In genomic region chr7:132318338-132319318, GRCh38 we compare ENCODE assay signal across 1 cellular context.
TF ChIP-seq lines count a peak whose summit lies in the region.

No MANE protein-coding gene starts in this region.

TF ChIP-seq in HEK293, 187 proteins besides CTCF, POLR2A, EP300 and RAD21 (continued from another document and continues in another):
- TF ChIP-seq PRDM4 (tag by site-specific recombination; IDR thresholded peaks at IDR 0.05) (no peak), PATZ1 (tag by site-specific recombination; IDR thresholded peaks at IDR 0.05) (0 out of 2 replicates have a peak, but pooled peaks have one; percentile 10), ZNF791 (tag by site-specific recombination; IDR thresholded peaks at IDR 0.05) (no peak), ZNF549 (tag by site-specific recombination; IDR thresholded peaks at IDR 0.05) (no peak), OSR2 (tag by site-specific recombination; IDR thresholded peaks at IDR 0.05) (no peak), ZNF510 (tag by site-specific recombination; IDR thresholded peaks at IDR 0.05; ENCODE audit: insufficient replicate concordance) (no peak), PRDM1 (tag by site-specific recombination; IDR thresholded peaks at IDR 0.05) (no peak), ZNF555 (tag by site-specific recombination; conservative IDR thresholded peaks at IDR 0.05) (no peak), ZNF335 (tag by site-specific recombination; conservative IDR thresholded peaks at IDR 0.05) (peak; percentile 16; the same call in 1 of the 2 replicates), ZNF501 (tag by site-specific recombination; IDR thresholded peaks at IDR 0.05) (no peak), ZXDB (tag by site-specific recombination; IDR thresholded peaks at IDR 0.05) (no peak), ZNF660 (tag by site-specific recombination; IDR thresholded peaks at IDR 0.05) (peak; percentile 63; the same call in 1 of the 2 replicates), ZNF223 (tag by site-specific recombination; IDR thresholded peaks at IDR 0.05) (no peak), ZBTB7A (tag by site-specific recombination; IDR thresholded peaks at IDR 0.05; ENCODE audit: low read depth) (no peak), ZNF544 (tag by site-specific recombination; IDR thresholded peaks at IDR 0.05) (no peak), INSM2 (tag by site-specific recombination; IDR thresholded peaks at IDR 0.05) (no peak), ZNF2 (tag by site-specific recombination; IDR thresholded peaks at IDR 0.05) (peak; percentile 75), ZSCAN23 (tag by site-specific recombination; IDR thresholded peaks at IDR 0.05) (no peak), ZSCAN16 (tag by site-specific recombination; IDR thresholded peaks at IDR 0.05) (no peak), ZNF292 (tag by site-specific recombination; IDR thresholded peaks at IDR 0.05; ENCODE audit: borderline replicate concordance, low read depth) (no peak), OVOL3 (tag by site-specific recombination; IDR thresholded peaks at IDR 0.05) (no peak), ZNF600 (tag by site-specific recombination; IDR thresholded peaks at IDR 0.05) (no peak), GLIS1 (tag by site-specific recombination; IDR thresholded peaks at IDR 0.05) (no peak), AEBP2 (tag by site-specific recombination; IDR thresholded peaks at IDR 0.05; ENCODE audit: borderline replicate concordance) (no peak), ZFHX2 (tag by site-specific recombination; conservative IDR thresholded peaks at IDR 0.05) (no peak), ZFP69B (tag by site-specific recombination; IDR thresholded peaks at IDR 0.05) (no peak), ZNF792 (tag by site-specific recombination; IDR thresholded peaks at IDR 0.05) (no peak), YY1 (tag by site-specific recombination; IDR thresholded peaks at IDR 0.05) (no peak), ZFP3 (tag by site-specific recombination; IDR thresholded peaks at IDR 0.05; ENCODE audit: low read depth) (no peak), ZNF768 (tag by site-specific recombination; IDR thresholded peaks at IDR 0.05) (no peak), ZNF664 (tag by site-specific recombination; IDR thresholded peaks at IDR 0.05) (no peak), ZNF280D (tag by site-specific recombination; IDR thresholded peaks at IDR 0.05) (no peak), SETDB1 (IDR thresholded peaks at IDR 0.05; ENCODE audit: insufficient read length, low read length) (no peak), ZNF133 (tag by site-specific recombination; IDR thresholded peaks at IDR 0.05) (no peak), SALL2 (tag by site-specific recombination; IDR thresholded peaks at IDR 0.05; ENCODE audit: borderline replicate concordance) (no peak), ZNF654 (tag by site-specific recombination; IDR thresholded peaks at IDR 0.05; ENCODE audit: low read depth) (peak; percentile 86), ZNF423 (tag by site-specific recombination; IDR thresholded peaks at IDR 0.05) (peak; percentile 16; the same call in 1 of the 2 replicates), ZNF169 (tag by site-specific recombination; IDR thresholded peaks at IDR 0.05) (no peak), ZNF426 (tag by site-specific recombination; IDR thresholded peaks at IDR 0.05) (no peak), ZNF37A (tag by site-specific recombination; IDR thresholded peaks at IDR 0.05) (no peak), KLF7 (tag by site-specific recombination; IDR thresholded peaks at IDR 0.05; ENCODE audit: borderline replicate concordance) (no peak), SCRT1 (tag by site-specific recombination; IDR thresholded peaks at IDR 0.05; ENCODE audit: borderline replicate concordance) (peak; percentile 67), ZFP41 (tag by site-specific recombination; IDR thresholded peaks at IDR 0.05; ENCODE audit: borderline replicate concordance) (no peak), ZNF692 (tag by site-specific recombination; IDR thresholded peaks at IDR 0.05) (no peak), ZNF629 (tag by site-specific recombination; IDR thresholded peaks at IDR 0.05) (no peak; the same call in 1 of the 2 replicates), ZNF704 (tag by site-specific recombination; IDR thresholded peaks at IDR 0.05) (no peak), ZIC2 (tag by site-specific recombination; IDR thresholded peaks at IDR 0.05) (no peak), ZSCAN30 (tag by site-specific recombination; IDR thresholded peaks at IDR 0.05) (peak; percentile 68; the same call in 1 of the 2 replicates), ZBTB8A (tag by site-specific recombination; IDR thresholded peaks at IDR 0.05) (no peak), SCRT2 (tag by site-specific recombination; IDR thresholded peaks at IDR 0.05) (peak; percentile 84), ZNF623 (tag by site-specific recombination; IDR thresholded peaks at IDR 0.05) (no peak), TRIM28 (IDR thresholded peaks at IDR 0.05; ENCODE audit: borderline replicate concordance, low read length) (no peak), ZNF561 (tag by site-specific recombination; IDR thresholded peaks at IDR 0.05; ENCODE audit: borderline replicate concordance) (0 out of 2 replicates have a peak, but pooled peaks have one; percentile 25), ZNF837 (tag by site-specific recombination; IDR thresholded peaks at IDR 0.05) (no peak), ZNF121 (tag by site-specific recombination; IDR thresholded peaks at IDR 0.05) (no peak), ZNF701 (tag by site-specific recombination; IDR thresholded peaks at IDR 0.05) (no peak), ZNF140 (tag by site-specific recombination; IDR thresholded peaks at IDR 0.05) (no peak), REPIN1 (tag by site-specific recombination; IDR thresholded peaks at IDR 0.05; ENCODE audit: low read depth) (no peak), TCF7L2 (IDR thresholded peaks at IDR 0.05; ENCODE audit: borderline replicate concordance, low read depth, low read length) (no peak), ZNF785 (tag by site-specific recombination; IDR thresholded peaks at IDR 0.05) (no peak), ZNF19 (tag by site-specific recombination; IDR thresholded peaks at IDR 0.05; ENCODE audit: low read depth) (no peak)
